Comparison of ENCODE assay signal across 20 cellular contexts in genomic region chr15:90637693-90638092, GRCh38.
A peak's percentile ranks its signal among the peaks of the same experiment; 100 is the strongest.
DNase-seq lines count a peak whose midpoint lies in the region; ATAC-seq, FAIRE-seq and TF ChIP-seq lines count a peak whose summit lies in the region.
"Had no signal": no experiment of that assay in that cellular context is flagged by ENCODE, and none has a peak within 500 bp of the region (broad histone marks: within the 10 kb centered on the region; RNA-seq: fewer than 3 reads in every experiment).

No MANE protein-coding gene starts in this region.

- H3K27ac ChIP-seq in BLaER1 (no peak overlapping the region), kidney (ENCODE audit: low read depth in 2 of 2, low read length in 2 of 2) (no peak overlapping the region), left lung (no peak overlapping the region)
- H3K27ac ChIP-seq: psoas muscle had no signal

- DNase-seq in G401 (ENCODE audit: low spot score) (peak; percentile 94), kidney (peak; percentile 26), NCI-H2196 (lab: John Stamatoyannopoulos, UW; ENCODE audit: unreplicated experiment) (no peak), left lung (no peak)
- no peak for DNase-seq in activated CD8-positive, alpha-beta memory T cell treated with anti-CD3 and anti-CD28 coated beads, Interleukin-2, amount 10 ng/mL, durations not matched to agents 7 days and 5 days
- DNase-seq: activated CD8-positive, alpha-beta T cell treated with anti-CD3 and anti-CD28 coated beads, Interleukin-2, amount 10 ng/mL, durations not matched to agents 7 days and 5 days; central memory CD4-positive, alpha-beta T cell; naive B cell; NCI-H1436; NCI-H510A treated with DMSO at 0.1 percent for 48 hours; psoas muscle; stimulated activated CD4-positive, alpha-beta T cell treated with anti-CD3 and anti-CD28 coated beads, Interleukin-4, amount 100 ng/mL, for 4 hours; T-helper 17 cell had no signal

- no peaks in the 10 kb centered on the region for H3K4me1 Mint-ChIP-seq in activated CD8-positive, alpha-beta memory T cell treated with anti-CD3 and anti-CD28 coated beads, Interleukin-2, amount 10 ng/mL, durations not matched to agents 7 days and 5 days

- H3K9me3 ChIP-seq in BLaER1 (peaks cover 9% of the 10 kb centered on the region; the same call in 1 of the 2 replicates), kidney (ENCODE audit: control insufficient read depth in 1 of 2, low read length in 2 of 2) (no peaks in the 10 kb centered on the region), left lung (no peaks in the 10 kb centered on the region)
- H3K9me3 ChIP-seq: psoas muscle had no signal

- no peaks in the 10 kb centered on the region for H3K9me3 Mint-ChIP-seq in activated CD8-positive, alpha-beta memory T cell treated with anti-CD3 and anti-CD28 coated beads, Interleukin-2, amount 10 ng/mL, durations not matched to agents 7 days and 5 days (ENCODE audit: low read depth)
- H3K9me3 Mint-ChIP-seq: naive B cell had no signal

- no peak for FAIRE-seq in kidney (lab: Jason Lieb, UNC)
- FAIRE-seq: endometrium, GM12892 had no signal

- peaks cover 44% of the 10 kb centered on the region for H3K36me3 Mint-ChIP-seq in activated CD8-positive, alpha-beta memory T cell treated with anti-CD3 and anti-CD28 coated beads, Interleukin-2, amount 10 ng/mL, durations not matched to agents 7 days and 5 days

- ATAC-seq in SK-N-SH treated with all-trans-retinoic acid at 6 μM for 48 hours (peak; percentile 43; the same call in 1 of the 3 replicates), left lung (no peak), GM19463 (IDR thresholded peaks at IDR 0.05; ENCODE audit: unreplicated experiment) (no peak)
- ATAC-seq in activated CD8-positive, alpha-beta memory T cell treated with anti-CD3 and anti-CD28 coated beads, Interleukin-2, amount 10 ng/mL, durations not matched to agents 7 days and 5 days: no peak
- ATAC-seq: activated CD8-positive, alpha-beta T cell treated with anti-CD3 and anti-CD28 coated beads, Interleukin-2, amount 10 ng/mL, durations not matched to agents 7 days and 5 days; psoas muscle; Right ventricle myocardium inferior; T-helper 17 cell had no signal

- in situ Hi-C loops in G401 (cut with HindIII; ENCODE audit: low sequenced_read_pairs): no loop called here

- H3K4me3 ChIP-seq in BLaER1 (no peak overlapping the region), kidney (ENCODE audit: low read length in 2 of 2) (no peak overlapping the region), left lung (no peak overlapping the region)
- H3K4me3 ChIP-seq: psoas muscle, smooth muscle cell had no signal

- H3K4me3 Mint-ChIP-seq in activated CD8-positive, alpha-beta memory T cell treated with anti-CD3 and anti-CD28 coated beads, Interleukin-2, amount 10 ng/mL, durations not matched to agents 7 days and 5 days: no peak overlapping the region
- H3K4me3 Mint-ChIP-seq: activated CD8-positive, alpha-beta T cell treated with anti-CD3 and anti-CD28 coated beads, Interleukin-2, amount 10 ng/mL, durations not matched to agents 7 days and 5 days; naive B cell; T-helper 17 cell had no signal

- H3K4me1 ChIP-seq in BLaER1: peaks cover 31% of the 10 kb centered on the region
- no peaks in the 10 kb centered on the region for H3K4me1 ChIP-seq in kidney (ENCODE audit: control insufficient read depth in 1 of 2, insufficient read depth in 1 of 2, low read depth in 1 of 2, low read length in 2 of 2)
- no peaks in the 10 kb centered on the region for H3K4me1 ChIP-seq in left lung
- H3K4me1 ChIP-seq: psoas muscle had no signal

- H4K20me1 ChIP-seq in BLaER1: no peaks in the 10 kb centered on the region

- intact Hi-C loops in kidney (cut with DNase I): no loop called here
- intact Hi-C loops in left lung (cut with DNase I): no loop called here

- H3K36me3 ChIP-seq in BLaER1 (peaks cover 70% of the 10 kb centered on the region), kidney (ENCODE audit: control insufficient read depth in 1 of 2, insufficient read depth in 2 of 2, low read length in 2 of 2) (peaks cover 14 to 33% of the 10 kb centered on the region in 2 donors), left lung (peaks cover 0 to 72% of the 10 kb centered on the region in 2 donors)

- no peaks in the 10 kb centered on the region for H3K27me3 ChIP-seq in BLaER1
- H3K27me3 ChIP-seq in left lung: no peaks in the 10 kb centered on the region

- H3K27ac Mint-ChIP-seq in activated CD8-positive, alpha-beta memory T cell treated with anti-CD3 and anti-CD28 coated beads, Interleukin-2, amount 10 ng/mL, durations not matched to agents 7 days and 5 days: no peak overlapping the region
- H3K27ac Mint-ChIP-seq: activated CD8-positive, alpha-beta T cell treated with anti-CD3 and anti-CD28 coated beads, Interleukin-2, amount 10 ng/mL, durations not matched to agents 7 days and 5 days; T-helper 17 cell had no signal

- peak overlapping the region; percentile 10; the same call in 1 of the 2 replicates for H3K4me2 ChIP-seq in BLaER1
- H3K4me2 ChIP-seq: smooth muscle cell had no signal

- H3K27me3 Mint-ChIP-seq in activated CD8-positive, alpha-beta memory T cell treated with anti-CD3 and anti-CD28 coated beads, Interleukin-2, amount 10 ng/mL, durations not matched to agents 7 days and 5 days: no peaks in the 10 kb centered on the region
- H3K27me3 Mint-ChIP-seq: naive B cell, T-helper 17 cell had no signal

- CTCF ChIA-PET in activated CD8-positive, alpha-beta memory T cell treated with anti-CD3 and anti-CD28 coated beads, Interleukin-2, amount 10 ng/mL, durations not matched to agents 7 days and 5 days (lab: Charles Lee): interaction anchor here (1.1 to 1.3 kb wide), 3 partner anchors 10 to 317 kb away, joined by 3 to 4 read pairs (median 4); no protein-coding TSS in a partner anchor

- no peak for TF ChIP-seq CTCF in kidney (IDR thresholded peaks at IDR 0.05; ENCODE audit: borderline replicate concordance, extremely low read depth, insufficient read depth)
- no peak for TF ChIP-seq CTCF in left lung (IDR thresholded peaks at IDR 0.05)

- H3K9ac ChIP-seq in BLaER1 (no peak overlapping the region), kidney (ENCODE audit: low read length in 2 of 2) (no peak overlapping the region)

TF ChIP-seq in SK-N-SH treated with all-trans-retinoic acid at 6 μM for 48 hours, 23 proteins besides CTCF, POLR2A, EP300 and RAD21:
- TF ChIP-seq ZNF565 (CRISPR knock-in tag; conservative IDR thresholded peaks at IDR 0.05; ENCODE audit: low read depth): no peak
- peak; percentile 76 for TF ChIP-seq TCF4 (CRISPR knock-in tag; IDR thresholded peaks at IDR 0.05; ENCODE audit: borderline replicate concordance)

Comparison
In these comparisons a context has a peak if more than half of its experiments do, and no peak if none do; other contexts are left out.
1. DNase-seq: peak in G401 (single experiment) and kidney (single experiment); none in NCI-H2196 (single experiment), left lung (0 of 2) and activated CD8-positive, alpha-beta memory T cell treated with anti-CD3 and anti-CD28 coated beads, Interleukin-2, amount 10 ng/mL, durations not matched to agents 7 days and 5 days (single experiment).